8 cellular contexts compared by ENCODE assay signal in the genomic region with DNA sequence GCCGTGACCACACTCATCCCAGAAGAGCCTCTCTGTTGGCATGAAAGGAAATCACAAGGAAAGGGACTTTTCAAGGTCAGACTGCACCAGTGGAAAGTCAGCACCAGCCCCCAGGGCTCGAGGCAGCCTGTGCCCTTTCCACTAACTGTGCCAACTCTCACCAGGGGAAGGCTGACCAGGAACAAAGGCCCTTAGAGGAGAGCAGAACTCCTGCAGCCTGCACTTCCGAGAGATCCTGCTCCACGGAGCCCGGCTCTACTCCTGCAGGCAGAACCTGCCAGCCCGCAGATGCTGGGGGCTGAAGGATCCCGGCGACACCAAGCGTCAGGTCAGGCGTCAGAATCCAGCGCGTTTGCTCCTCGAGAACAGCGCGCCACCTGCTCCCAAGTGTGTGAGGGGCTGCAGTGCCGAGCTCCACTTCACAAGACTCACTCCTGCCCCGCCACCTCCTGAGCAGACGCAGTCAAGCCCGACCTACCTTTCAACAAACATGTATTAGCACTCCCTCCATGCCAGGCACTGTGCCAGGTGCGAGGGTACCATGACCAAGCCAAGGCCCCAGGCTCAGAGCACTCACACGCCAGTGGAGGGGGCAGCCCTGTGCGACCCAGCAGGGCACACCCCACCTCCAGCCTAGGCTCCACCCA. TPM values are rescaled to one million over a fixed set of nuclear protein-coding genes. Genes with fewer than 3 reads are reported as not detected.
DNase-seq lines count a peak whose midpoint lies in the region; ATAC-seq and TF ChIP-seq lines count a peak whose summit lies in the region.

No MANE protein-coding gene starts in this region.

- H4K5ac ChIP-seq in IMR-90 (ENCODE audit: low read depth, low read length), result no peak overlapping the region

- H2AK5ac ChIP-seq in IMR-90 (ENCODE audit: low read depth, low read length), result no peak overlapping the region

- DNase-seq in CD4-positive, alpha-beta T cell, result no peak
- no peak for DNase-seq in IMR-90
- peak; percentile 10 for DNase-seq in astrocyte of the spinal cord (ENCODE audit: low read depth, low spot score)
- peak in 2 of 3 donors; percentile 43 to 62 for DNase-seq in right lobe of liver
- DNase-seq in upper lobe of left lung, result peak; percentile 33 to 54
- DNase-seq in germinal center (ENCODE audit: low spot score), result no peak
- no peak for DNase-seq in OCI-M2 (lab: John Stamatoyannopoulos, UW; ENCODE audit: unreplicated experiment)

- no peak overlapping the region for H3K23ac ChIP-seq in IMR-90 (ENCODE audit: low read depth, low read length)

- H2BK120ac ChIP-seq in IMR-90 (ENCODE audit: low read depth, low read length), result no peak overlapping the region

- no peaks in the 10 kb centered on the region for H4K20me1 ChIP-seq in IMR-90 (ENCODE audit: insufficient read depth, low read length)

- no peaks in the 10 kb centered on the region for H3K36me3 Mint-ChIP-seq in CD4-positive, alpha-beta T cell (ENCODE audit: low read depth)

- peak overlapping the region; percentile 20 for H2AK9ac ChIP-seq in IMR-90 (replicated peaks; ENCODE audit: low read depth, low read length, poor library complexity)

- ATAC-seq in CD4-positive, alpha-beta T cell (ENCODE audit: poor library complexity), result peak; percentile 43
- peak; percentile 50 for ATAC-seq in GM21390 (IDR thresholded peaks at IDR 0.05; ENCODE audit: unreplicated experiment)
- ATAC-seq in IMR-90 (ENCODE audit: low read depth), result peak; percentile 70
- peak; percentile 42 to 59 (median 51) for ATAC-seq in right lobe of liver
- peak; percentile 62 for ATAC-seq in upper lobe of left lung (ENCODE audit: low FRiP score in 2 of 2)

- no peak for TF ChIP-seq CTCF in CD4-positive, alpha-beta T cell (IDR thresholded peaks at IDR 0.05)
- TF ChIP-seq CTCF in IMR-90 (conservative IDR thresholded peaks at IDR 0.05; ENCODE audit: low read depth, low read length) (no peak), astrocyte of the spinal cord (IDR thresholded peaks at IDR 0.05; ENCODE audit: low read depth, low read length) (no peak), right lobe of liver (IDR thresholded peaks at IDR 0.05) (no peak), upper lobe of left lung (IDR thresholded peaks at IDR 0.05) (no peak)

- no peak overlapping the region for H2BK5ac ChIP-seq in IMR-90 (ENCODE audit: low read depth, low read length, poor library complexity, severe bottlenecking)

- H3K18ac ChIP-seq in IMR-90 (ENCODE audit: low read depth, low read length), result no peak overlapping the region

- dilution Hi-C loops in IMR-90 (cut with HindIII; ENCODE audit: low sequenced_read_pairs, unreplicated experiment), result no loop called here

- in situ Hi-C loops in IMR-90 (cut with MboI; ENCODE audit: low sequenced_read_pairs) (loop anchor here (10.0 kb wide), 2 partner anchors 130 to 260 kb away; no protein-coding TSS in a partner anchor), astrocyte of the spinal cord (cut with HindIII; ENCODE audit: low sequenced_read_pairs) (no loop called here)

- no TSS peak for BruUV-seq in IMR-90 (replicated peaks; lab: Mats Ljungman, UMichigan)

- no peaks in the 10 kb centered on the region for H3K9me3 ChIP-seq in CD4-positive, alpha-beta T cell (ENCODE audit: control insufficient read depth, low read length)
- H3K9me3 ChIP-seq in IMR-90 (ENCODE audit: control insufficient read depth, insufficient read depth, low read length) (no peaks in the 10 kb centered on the region), right lobe of liver (no peaks in the 10 kb centered on the region), upper lobe of left lung (no peaks in the 10 kb centered on the region)

- no peak overlapping the region for H3K4ac ChIP-seq in IMR-90 (ENCODE audit: low read depth, low read length)

- peaks cover 60% of the 10 kb centered on the region for H3K27me3 Mint-ChIP-seq in CD4-positive, alpha-beta T cell

- no peak overlapping the region for H3K4me3 ChIP-seq in IMR-90 (ENCODE audit: insufficient read depth, low read depth, low read length)
- H3K4me3 ChIP-seq in astrocyte of the spinal cord (ENCODE audit: low read depth, low read length), result peak overlapping the region; percentile 14
- H3K4me3 ChIP-seq in right lobe of liver, result peak overlapping the region in 2 of 3 donors; percentile 9 to 27
- peak overlapping the region in 3 of 4 donors; percentile 14 to 33 (median 24) for H3K4me3 ChIP-seq in upper lobe of left lung

- H3K9me1 ChIP-seq in IMR-90 (ENCODE audit: insufficient read depth, low read length), result no peaks in the 10 kb centered on the region

- no peak overlapping the region for H3K9ac ChIP-seq in IMR-90 (ENCODE audit: low read depth, low read length)

- H4K8ac ChIP-seq in IMR-90 (ENCODE audit: low read depth in 2 of 2, low read length in 2 of 2), result no peak overlapping the region

- peak overlapping the region; percentile 16; the same call in 1 of the 2 replicates for H3K4me2 ChIP-seq in IMR-90 (ENCODE audit: low read depth, low read length)

- H3K4me1 Mint-ChIP-seq in CD4-positive, alpha-beta T cell (ENCODE audit: low read depth), result peaks cover 6% of the 10 kb centered on the region

- no peak overlapping the region for H3K14ac ChIP-seq in IMR-90 (replicated peaks; ENCODE audit: low read depth, low read length)

- CTCF ChIA-PET in CD4-positive, alpha-beta T cell (lab: Charles Lee), result no interaction called here
- CTCF ChIA-PET in IMR-90 (lab: Yijun Ruan, JAX), result interaction anchor here (0.9 to 1.6 kb wide), 4 partner anchors 10 to 259 kb away, joined by 3 to 10 read pairs (median 4); no protein-coding TSS in a partner anchor

- TF ChIP-seq RAD21 in IMR-90 (IDR thresholded peaks at IDR 0.05; ENCODE audit: low read length), result no peak

- no peaks in the 10 kb centered on the region for H3K4me1 ChIP-seq in IMR-90 (ENCODE audit: control insufficient read depth, insufficient read depth, low read length)
- H3K4me1 ChIP-seq in right lobe of liver, result peaks cover 0 to 11% (median 0%) of the 10 kb centered on the region in 4 donors
- H3K4me1 ChIP-seq in upper lobe of left lung, result peaks cover 9 to 12% (median 10%) of the 10 kb centered on the region in 4 donors

- H3K27me3 ChIP-seq in CD4-positive, alpha-beta T cell (ENCODE audit: control insufficient read depth, insufficient read depth, low read length), result peaks cover 11% of the 10 kb centered on the region
- H3K27me3 ChIP-seq in IMR-90 (ENCODE audit: control insufficient read depth, insufficient read depth, low read length) (peaks cover 29% of the 10 kb centered on the region; the same call in 1 of the 2 replicates), right lobe of liver (no peaks in the 10 kb centered on the region), upper lobe of left lung (no peaks in the 10 kb centered on the region)

- no peaks in the 10 kb centered on the region for H3K79me1 ChIP-seq in IMR-90 (ENCODE audit: low read depth in 1 of 2, low read length in 2 of 2)

- H3K27ac ChIP-seq in CD4-positive, alpha-beta T cell (ENCODE audit: low read depth, low read length), result no peak overlapping the region
- H3K27ac ChIP-seq in IMR-90 (ENCODE audit: insufficient read depth, low read length) (no peak overlapping the region), right lobe of liver (no peak overlapping the region), upper lobe of left lung (no peak overlapping the region)

- H2BK15ac ChIP-seq in IMR-90 (ENCODE audit: low read depth, low read length), result no peak overlapping the region

- H4K91ac ChIP-seq in IMR-90 (ENCODE audit: insufficient read depth, low read depth, low read length), result no peak overlapping the region

- H3K9me3 Mint-ChIP-seq in CD4-positive, alpha-beta T cell, result no peaks in the 10 kb centered on the region

- no peaks in the 10 kb centered on the region for H3K36me3 ChIP-seq in IMR-90 (ENCODE audit: control insufficient read depth, insufficient read depth, low read length)
- H3K36me3 ChIP-seq in right lobe of liver, result no peaks in the 10 kb centered on the region
- H3K36me3 ChIP-seq in upper lobe of left lung, result no peaks in the 10 kb centered on the region

- TF ChIP-seq POLR2A in IMR-90 (IDR thresholded peaks at IDR 0.05; ENCODE audit: low read depth, low read length) (no peak), right lobe of liver (IDR thresholded peaks at IDR 0.05) (no peak), upper lobe of left lung (IDR thresholded peaks at IDR 0.05) (no peak)

- peak overlapping the region; percentile 78 for H2AFZ ChIP-seq in IMR-90 (replicated peaks; ENCODE audit: low read length, poor library complexity)

- no peak overlapping the region for H3K4me3 Mint-ChIP-seq in CD4-positive, alpha-beta T cell

- H2BK20ac ChIP-seq in IMR-90 (ENCODE audit: low read depth, low read length), result no peak overlapping the region

- H3K56ac ChIP-seq in IMR-90 (ENCODE audit: extremely low read depth, insufficient read depth, low read length), result no peak overlapping the region

- TF ChIP-seq EP300 in upper lobe of left lung (IDR thresholded peaks at IDR 0.05), result no peak

- WGBS in IMR-90 (ENCODE audit: extremely low coverage in 2 of 2, insufficient read length in 1 of 2), 2 experiments, result 9% methylated on average over 12 of the region's 22 CpGs; no CpG with 5 or more reads in 1 of the 2 experiments
- 10% methylated on average over 8 of the region's 22 CpGs for WGBS in right lobe of liver (ENCODE audit: insufficient coverage, low coverage, low lambda C conversion rate, missing lambda C conversion rate)
- WGBS in upper lobe of left lung, 2 donors, result 26 to 42% methylated on average over 5 to 22 of the region's 22 CpGs

- intact Hi-C loops in CD4-positive, alpha-beta T cell (cut with DNase I, micrococcal nuclease), result loop anchor here (1.0 to 10.0 kb wide), 3 partner anchors 90 to 180 kb away; no protein-coding TSS in a partner anchor
- intact Hi-C loops in IMR-90 (cut with micrococcal nuclease), result loop anchor here (1.0 to 2.0 kb wide), 3 partner anchors 92 to 258 kb away; no protein-coding TSS in a partner anchor
- intact Hi-C loops in right lobe of liver (cut with DNase I), result loop anchor here in 1 of 2 donors (10.0 kb wide), 1 partner anchor 130 kb away; no protein-coding TSS in a partner anchor

- POLR2A ChIA-PET in CD4-positive, alpha-beta T cell (lab: Charles Lee), result no interaction called here
- POLR2A ChIA-PET in IMR-90 (lab: Charles Lee; ENCODE audit: unreplicated experiment), result no interaction called here

- no peak overlapping the region for H3K27ac Mint-ChIP-seq in CD4-positive, alpha-beta T cell

TF ChIP-seq in IMR-90, 13 proteins besides CTCF, POLR2A, EP300 and RAD21 (continues in another document):
- TF ChIP-seq MAZ (IDR thresholded peaks at IDR 0.05; ENCODE audit: borderline replicate concordance, low read depth, low read length), result no peak
- no peak for TF ChIP-seq BHLHE40 (IDR thresholded peaks at IDR 0.05; ENCODE audit: low read depth, low read length)
- TF ChIP-seq MXI1 (IDR thresholded peaks at IDR 0.05; ENCODE audit: borderline replicate concordance, low read depth, low read length), result no peak
- no peak for TF ChIP-seq RCOR1 (IDR thresholded peaks at IDR 0.05; ENCODE audit: insufficient replicate concordance, low read length)
- no peak for TF ChIP-seq FOS (IDR thresholded peaks at IDR 0.05; ENCODE audit: low read depth, low read length)
- no peak for TF ChIP-seq MAFK (IDR thresholded peaks at IDR 0.05; ENCODE audit: low read depth, low read length)

RNA-seq across cellular contexts. Expression of gene HELT, which starts 13.6 kb away (rescaled TPM):
- not detected for total RNA-seq in CD4-positive, alpha-beta T cell
- total RNA-seq in IMR-90 (2012; rRNA removed), result not detected in 2 replicates
- not detected in 2 replicates for polyA plus RNA-seq in IMR-90 (2012; rRNA removed)
- not detected in 2 replicates for polyA plus RNA-seq in IMR-90 (2012; cell fraction: cytosol; rRNA removed)
- not detected in 2 replicates for polyA plus RNA-seq in IMR-90 (2012; cell fraction: nucleus; rRNA removed; ENCODE audit: low replicate concordance)
- not detected for total RNA-seq in right lobe of liver
- 1 to 10 TPM in 2 of 6 donors, not detected in 4; 1.3 to 1.6 TPM for total RNA-seq in upper lobe of left lung

Comparison
In these comparisons a context has a peak if more than half of its experiments do, and no peak if none do; other contexts are left out.
1. DNase-seq: peak in astrocyte of the spinal cord (single experiment), right lobe of liver (2 of 3) and upper lobe of left lung (2 of 2); none in CD4-positive, alpha-beta T cell (0 of 10), IMR-90 (single experiment), germinal center (single experiment) and OCI-M2 (single experiment).
2. Peak in every context shown above with its lines, with median percentiles within 50 percentile points of each other: ATAC-seq.